1 cellular context compared by ENCODE assay signal in genomic region chr15:41996921-41997592, GRCh38.
TF ChIP-seq lines count a peak whose summit lies in the region.

No MANE protein-coding gene starts in this region.

TF ChIP-seq in K562, 482 proteins besides CTCF, POLR2A, EP300 and RAD21:
- TF ChIP-seq CBX8 (IDR thresholded peaks at IDR 0.05; ENCODE audit: borderline replicate concordance, extremely low read depth, low read depth, low read length, poor library complexity, severe bottlenecking) (no peak), DACH1 (IDR thresholded peaks at IDR 0.05; ENCODE audit: partially characterized antibody) (no peak), ESRRA (IDR thresholded peaks at IDR 0.05; ENCODE audit: borderline replicate concordance, low read depth) (peak; percentile 92)
